8 cellular contexts compared by ENCODE assay signal in genomic region chr9:94681508-94681907, GRCh38. TPM values are rescaled to one million over a fixed set of nuclear protein-coding genes. Genes with fewer than 3 reads are reported as not detected.
DNase-seq lines count a peak whose midpoint lies in the region; ATAC-seq and TF ChIP-seq lines count a peak whose summit lies in the region.

No MANE protein-coding gene starts in this region.

- H4K12ac ChIP-seq in trophoblast cell (ENCODE audit: low read depth, low read length): no peak overlapping the region

- DNase-seq in NK-92 treated with Interleukin-12 subunit alpha and Interleukin-12 subunit beta, amount 100 ng/mL, for 24 hours (lab: John Stamatoyannopoulos, UW): peak; percentile 26
- DNase-seq in NK-92 (lab: John Stamatoyannopoulos, UW; ENCODE audit: unreplicated experiment) (no peak), MM.1S (peak; percentile 50), SKM-1 treated with dmso at 0.1 percent for 144 hours (lab: John Stamatoyannopoulos, UW; ENCODE audit: unreplicated experiment) (peak; percentile 23), Right ventricle myocardium superior (peak; percentile 87), trophoblast cell (peak; percentile 78 to 89), upper lobe of right lung (peak; percentile 83)
- DNase-seq in activated naive CD8-positive, alpha-beta T cell treated with anti-CD3 and anti-CD28 coated beads, Interleukin-2, amount 50 U/mL, for 16 hours (ENCODE audit: low read depth, low spot score): peak; percentile 4

- H4K20me1 ChIP-seq in MM.1S (ENCODE audit: insufficient read depth, low read length): no peaks in the 10 kb centered on the region

- intact Hi-C loops in Right ventricle myocardium superior (cut with DNase I): loop anchor here (10.0 kb wide), 1 partner anchor 103 kb away; no protein-coding TSS in a partner anchor
- intact Hi-C loops in upper lobe of right lung (cut with DNase I): loop anchor here (5.0 to 10.0 kb wide), 2 partner anchors 93 to 446 kb away; no protein-coding TSS in a partner anchor

- no peaks in the 10 kb centered on the region for H3K27me3 ChIP-seq in MM.1S (replicated peaks; ENCODE audit: insufficient read depth, low read length)
- H3K27me3 ChIP-seq in trophoblast cell (ENCODE audit: insufficient read depth, low read length): no peaks in the 10 kb centered on the region
- H3K27me3 ChIP-seq in upper lobe of right lung: no peaks in the 10 kb centered on the region

- no peak overlapping the region for H3K14ac ChIP-seq in trophoblast cell (ENCODE audit: low read length)

- H3K9ac ChIP-seq in MM.1S (ENCODE audit: low read length) (no peak overlapping the region), trophoblast cell (ENCODE audit: low read length) (no peak overlapping the region)

- no peak overlapping the region for H4K91ac ChIP-seq in trophoblast cell (ENCODE audit: low read depth, low read length)

- no peak overlapping the region for H2BK5ac ChIP-seq in trophoblast cell (ENCODE audit: low read depth, low read length, poor library complexity)

- H4K8ac ChIP-seq in trophoblast cell (ENCODE audit: low read depth, low read length): no peak overlapping the region

- no peak overlapping the region for H2BK12ac ChIP-seq in trophoblast cell (ENCODE audit: low read length)

- H3K27ac ChIP-seq in MM.1S (ENCODE audit: low read length) (no peak overlapping the region), trophoblast cell (ENCODE audit: low read depth, low read length) (no peak overlapping the region), upper lobe of right lung (peak overlapping the region; percentile 12)

- H3K4ac ChIP-seq in trophoblast cell (ENCODE audit: low read depth, low read length): no peak overlapping the region

- peak overlapping the region; percentile 28 for H2AFZ ChIP-seq in MM.1S (ENCODE audit: low read length)
- no peak overlapping the region for H2AFZ ChIP-seq in trophoblast cell (ENCODE audit: insufficient read depth, low read length, poor library complexity)

- H3K4me2 ChIP-seq in MM.1S (ENCODE audit: low read depth, low read length) (no peak overlapping the region), trophoblast cell (ENCODE audit: low read length) (no peak overlapping the region)

- H3F3A ChIP-seq in MM.1S (ENCODE audit: insufficient read depth, low read length): no peaks in the 10 kb centered on the region

- no peaks in the 10 kb centered on the region for H3K79me1 ChIP-seq in trophoblast cell (ENCODE audit: low read length)

- WGBS in trophoblast cell (ENCODE audit: extremely low coverage, insufficient coverage, insufficient read length): no CpG with 5 or more reads among the region's 7 CpGs

- H3K4me3 ChIP-seq in MM.1S (ENCODE audit: low read length) (no peak overlapping the region), trophoblast cell (ENCODE audit: low read depth, low read length) (no peak overlapping the region), upper lobe of right lung (no peak overlapping the region)

- TF ChIP-seq CTCF in MM.1S (IDR thresholded peaks at IDR 0.05; ENCODE audit: low read length) (peak; percentile 73), upper lobe of right lung (IDR thresholded peaks at IDR 0.05) (peak; percentile 74)

- H3K36me3 ChIP-seq in MM.1S (replicated peaks; ENCODE audit: insufficient read depth, low read length): no peaks in the 10 kb centered on the region
- H3K36me3 ChIP-seq in trophoblast cell (ENCODE audit: control insufficient read depth in 1 of 2, insufficient read depth in 2 of 2, low read length in 2 of 2): no peaks in the 10 kb centered on the region
- H3K36me3 ChIP-seq in upper lobe of right lung: no peaks in the 10 kb centered on the region

- no peak overlapping the region for H3K23ac ChIP-seq in trophoblast cell (ENCODE audit: low read length)

- H3K18ac ChIP-seq in trophoblast cell (ENCODE audit: low read length): no peak overlapping the region

- H3K9me2 ChIP-seq in MM.1S (replicated peaks; ENCODE audit: insufficient read depth, low read length): no peaks in the 10 kb centered on the region

- no peak overlapping the region for H2BK120ac ChIP-seq in trophoblast cell (ENCODE audit: insufficient read depth, low read length, poor library complexity)

- H3K9me3 ChIP-seq in MM.1S (replicated peaks; ENCODE audit: insufficient read depth, low read length) (no peaks in the 10 kb centered on the region), trophoblast cell (ENCODE audit: insufficient read depth, low read depth, low read length) (no peaks in the 10 kb centered on the region), upper lobe of right lung (no peaks in the 10 kb centered on the region)

- ATAC-seq in Right ventricle myocardium superior (ENCODE audit: poor library complexity) (peak; percentile 97), upper lobe of right lung (peak; percentile 99)

- H3K4me1 ChIP-seq in MM.1S (ENCODE audit: low read length) (no peaks in the 10 kb centered on the region), trophoblast cell (ENCODE audit: control insufficient read depth in 1 of 2, insufficient read depth in 2 of 2, low read length in 2 of 2) (peaks cover 0 to 4% of the 10 kb centered on the region in 2 experiments), upper lobe of right lung (peaks cover 4% of the 10 kb centered on the region)

- no peak overlapping the region for H2AK5ac ChIP-seq in trophoblast cell (ENCODE audit: low read length)

- H3K79me2 ChIP-seq in MM.1S (ENCODE audit: low read length): no peaks in the 10 kb centered on the region
- H3K79me2 ChIP-seq in trophoblast cell (ENCODE audit: control insufficient read depth, insufficient read depth, low read length, poor library complexity): no peaks in the 10 kb centered on the region

RNA-seq across cellular contexts. Expression of gene FBP1, which starts 42.2 kb away (rescaled TPM):
- total RNA-seq in Right ventricle myocardium superior (1.1 TPM), upper lobe of right lung (357 TPM)
- polyA plus RNA-seq in trophoblast cell (2013): 0.22 and 0.28 TPM in 2 replicates

RNA-seq across cellular contexts. Expression of gene AOPEP, which starts 45.0 kb away (rescaled TPM):
- total RNA-seq in Right ventricle myocardium superior (158 TPM), upper lobe of right lung (79.7 TPM)
- 24.0 and 25.3 TPM in 2 replicates for polyA plus RNA-seq in trophoblast cell (2013)

Comparison
In these comparisons a context has a peak if more than half of its experiments do, and no peak if none do; other contexts are left out.
1. RNA of gene FBP1, which starts 42.2 kb away (total RNA-seq): 357 TPM in upper lobe of right lung (single experiment); 1.1 TPM in Right ventricle myocardium superior (single experiment); every median in the first group is over 100 times any median in the second.